Comparison of ENCODE assay signal across 15 cellular contexts in genomic region chr11:47188262-47188661, GRCh38. TPM values are rescaled to one million over a fixed set of nuclear protein-coding genes. Genes with fewer than 3 reads are reported as not detected.
DNase-seq lines count a peak whose midpoint lies in the region; ATAC-seq and TF ChIP-seq lines count a peak whose summit lies in the region.
"Had no signal": no experiment of that assay in that cellular context is flagged by ENCODE, and none has a peak within 500 bp of the region (broad histone marks: within the 10 kb centered on the region; RNA-seq: fewer than 3 reads in every experiment).

No MANE protein-coding gene starts in this region.

- DNase-seq in DMS 273 (lab: John Stamatoyannopoulos, UW; ENCODE audit: unreplicated experiment) = peak; percentile 31
- DNase-seq in DMS 273 treated with DMSO at 0.1 percent for 48 hours (lab: John Stamatoyannopoulos, UW) = no peak
- DNase-seq in central memory CD8-positive, alpha-beta T cell (ENCODE audit: low spot score in 2 of 2) = no peak
- DNase-seq in mesenchymal stem cell = no peak
- DNase-seq in tibial artery = no peak
- DNase-seq in HCEC 1CT = no peak
- no peak for DNase-seq in NOMO-1 treated with dmso at 0.1 percent for 144 hours (lab: John Stamatoyannopoulos, UW; ENCODE audit: unreplicated experiment)
- DNase-seq in kidney tubule cell (ENCODE audit: low spot score) = no peak
- DNase-seq: 8988T; activated CD4-positive, alpha-beta memory T cell treated with anti-CD3 and anti-CD28 coated beads for 36 hours; activated gamma-delta T cell treated with Interleukin-2 at 50 U/mL for 16 hours; COR-L47; NCI-H1436 treated with DMSO at 0.1 percent for 48 hours; NCI-H526 treated with DMSO at 0.1 percent for 48 hours had no signal

- H3K27ac Mint-ChIP-seq in central memory CD8-positive, alpha-beta T cell (ENCODE audit: low read depth) = no peak overlapping the region
- H3K27ac Mint-ChIP-seq: activated CD4-positive, alpha-beta memory T cell treated with anti-CD3 and anti-CD28 coated beads for 36 hours had no signal

- H3K4me3 Mint-ChIP-seq in central memory CD8-positive, alpha-beta T cell = peak overlapping the region; percentile 68
- H3K4me3 Mint-ChIP-seq: activated CD4-positive, alpha-beta memory T cell treated with anti-CD3 and anti-CD28 coated beads for 36 hours had no signal

- peak overlapping the region in 1 of 2 experiments; percentile 34 for H3K18ac ChIP-seq in mesenchymal stem cell (ENCODE audit: low read depth in 1 of 2, low read length in 2 of 2)

- no peak overlapping the region for H4K91ac ChIP-seq in mesenchymal stem cell (ENCODE audit: low read length)

- no peak overlapping the region for H3K14ac ChIP-seq in mesenchymal stem cell (ENCODE audit: low read length in 2 of 2)

- no peak for TF ChIP-seq CTCF in tibial artery (IDR thresholded peaks at IDR 0.05)

- H3K4me2 ChIP-seq in mesenchymal stem cell (ENCODE audit: low read length, poor library complexity, severe bottlenecking) = no peak overlapping the region

- H3K27ac ChIP-seq in mesenchymal stem cell (ENCODE audit: low read length, poor library complexity, severe bottlenecking) (no peak overlapping the region), tibial artery (peak overlapping the region; percentile 95 to 97)

- H3K4me1 Mint-ChIP-seq in central memory CD8-positive, alpha-beta T cell = no peaks in the 10 kb centered on the region

- peaks cover 37% of the 10 kb centered on the region for H3K27me3 Mint-ChIP-seq in central memory CD8-positive, alpha-beta T cell

- H3K4me3 ChIP-seq in mesenchymal stem cell (ENCODE audit: insufficient read depth in 1 of 2, low read depth in 1 of 2, low read length in 2 of 2) (no peak overlapping the region), tibial artery (no peak overlapping the region)

- no peaks in the 10 kb centered on the region for H3K27me3 ChIP-seq in mesenchymal stem cell (ENCODE audit: control insufficient read depth in 1 of 2, insufficient read depth in 1 of 2, low read length in 2 of 2)
- H3K27me3 ChIP-seq in tibial artery = no peaks in the 10 kb centered on the region

- peaks cover 1% of the 10 kb centered on the region for H3K36me3 Mint-ChIP-seq in central memory CD8-positive, alpha-beta T cell (ENCODE audit: insufficient read depth)
- H3K36me3 Mint-ChIP-seq: activated CD4-positive, alpha-beta memory T cell treated with anti-CD3 and anti-CD28 coated beads for 36 hours had no signal

- H3K9me3 Mint-ChIP-seq in central memory CD8-positive, alpha-beta T cell = no peaks in the 10 kb centered on the region
- H3K9me3 Mint-ChIP-seq: activated CD4-positive, alpha-beta memory T cell treated with anti-CD3 and anti-CD28 coated beads for 36 hours had no signal

- no peak overlapping the region for H3K9ac ChIP-seq in mesenchymal stem cell (ENCODE audit: low read length)

- no peak overlapping the region for H4K8ac ChIP-seq in mesenchymal stem cell (ENCODE audit: low read length)

- H3K79me1 ChIP-seq in mesenchymal stem cell (replicated peaks; ENCODE audit: low read length, poor library complexity, severe bottlenecking) = peaks cover 2% of the 10 kb centered on the region

- H2BK120ac ChIP-seq in mesenchymal stem cell (ENCODE audit: low read depth, low read length) = no peak overlapping the region

- intact Hi-C loops in tibial artery (cut with DNase I; ENCODE audit: low total_unique reads) = no loop called here

- H3K4ac ChIP-seq in mesenchymal stem cell (ENCODE audit: low read depth in 1 of 2, low read length in 2 of 2) = no peak overlapping the region

- 100% methylated on average over 1 of the region's 1 CpG for WGBS in mesenchymal stem cell

- H2AK5ac ChIP-seq in mesenchymal stem cell (ENCODE audit: low read length, severe bottlenecking) = peak overlapping the region; percentile 27

- no peak overlapping the region for H2BK12ac ChIP-seq in mesenchymal stem cell (ENCODE audit: low read length in 2 of 2)

- no peak overlapping the region for H2AFZ ChIP-seq in mesenchymal stem cell (ENCODE audit: low read depth, low read length)

- H3K9me3 ChIP-seq in mesenchymal stem cell (ENCODE audit: control insufficient read depth, low read length) (no peaks in the 10 kb centered on the region), tibial artery (no peaks in the 10 kb centered on the region)

- H3K23ac ChIP-seq in mesenchymal stem cell (ENCODE audit: low read length in 2 of 2) = no peak overlapping the region

- H3K36me3 ChIP-seq in mesenchymal stem cell (ENCODE audit: control insufficient read depth in 1 of 2, insufficient read depth in 2 of 2, low read depth in 1 of 2, low read length in 2 of 2) (peaks cover 0 to 10% of the 10 kb centered on the region in 2 experiments), tibial artery (peaks cover 0 to 3% (median 0%) of the 10 kb centered on the region in 3 donors)

- H2BK15ac ChIP-seq in mesenchymal stem cell (ENCODE audit: low read depth, poor library complexity, severe bottlenecking) = no peak overlapping the region

- H3K4me1 ChIP-seq in mesenchymal stem cell (ENCODE audit: control insufficient read depth, insufficient read depth, low read depth, low read length) = peaks cover 30% of the 10 kb centered on the region
- peaks cover 0 to 49% (median 44%) of the 10 kb centered on the region in 4 donors for H3K4me1 ChIP-seq in tibial artery

- no peak overlapping the region for H2BK5ac ChIP-seq in mesenchymal stem cell (ENCODE audit: low read depth, low read length, poor library complexity, severe bottlenecking)

- no peak for ATAC-seq in central memory CD8-positive, alpha-beta T cell (replicated peaks; ENCODE audit: extremely low read depth, poor library complexity, severe bottlenecking)
- ATAC-seq: esophagus mucosa had no signal

RNA-seq across cellular contexts. Expression of gene PACSIN3, which starts 2.0 kb away (rescaled TPM):
- 13.3 TPM for polyA plus RNA-seq in mesenchymal stem cell (2013, experiment 1 of 2)
- polyA plus RNA-seq in mesenchymal stem cell (2013, experiment 2 of 2) = 13.7 TPM

RNA-seq across cellular contexts. Expression of gene ARFGAP2, which starts 11.6 kb away (rescaled TPM):
- 41.6 TPM for polyA plus RNA-seq in mesenchymal stem cell (2013, experiment 1 of 2)
- 39.9 TPM for polyA plus RNA-seq in mesenchymal stem cell (2013, experiment 2 of 2)

RNA-seq across cellular contexts. Expression of gene DDB2, which starts 26.5 kb away (rescaled TPM):
- 32.7 TPM for polyA plus RNA-seq in mesenchymal stem cell (2013, experiment 1 of 2)
- 30.8 TPM for polyA plus RNA-seq in mesenchymal stem cell (2013, experiment 2 of 2)
